ENCODE assay signal across 19 cellular contexts in the genomic region with DNA sequence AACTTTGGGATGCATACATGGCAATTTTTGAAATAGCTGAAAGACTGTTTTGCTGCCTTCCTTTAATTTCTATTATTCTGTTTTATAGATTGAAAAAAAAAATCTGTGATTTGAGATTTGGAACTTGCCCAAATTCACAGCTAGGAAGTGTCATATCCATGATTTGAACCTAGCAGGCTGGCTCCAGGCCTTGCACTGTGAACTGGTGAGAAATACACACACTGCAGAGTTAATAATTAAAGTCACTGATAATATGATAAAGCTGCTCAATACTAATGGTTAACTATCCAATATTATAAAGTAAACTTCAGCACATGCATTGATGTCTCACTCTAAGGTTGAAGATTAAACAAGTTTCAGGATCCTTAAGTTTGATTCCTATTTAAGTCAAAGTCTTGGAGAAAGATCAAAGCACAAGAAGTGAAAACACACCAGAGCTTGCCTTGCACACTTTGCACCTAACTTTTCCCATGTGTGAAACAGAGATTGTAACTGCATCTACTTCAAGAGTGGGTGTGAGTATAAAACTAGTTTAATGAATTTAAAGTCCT.
"Had no signal": no experiment of that assay in that cellular context is flagged by ENCODE, and none has a peak within 500 bp of the region (broad histone marks: within the 10 kb centered on the region; RNA-seq: fewer than 3 reads in every experiment).

No MANE protein-coding gene starts in this region.

- FAIRE-seq: colon had no signal

- H3K27me3 ChIP-seq: esophagus muscularis mucosa, gastrocnemius medialis, heart right ventricle, neutrophil, right atrium auricular region, transverse colon had no signal

- H3K4me1 Mint-ChIP-seq: naive thymus-derived CD4-positive, alpha-beta T cell had no signal

- H3K4me3 Mint-ChIP-seq: dendritic cell treated with granulocyte-macrophage colony-stimulating factor and Interleukin-4, amounts not matched to agents 40 ng/mL and 50 ng/mL, for 4 days; effector memory CD8-positive, alpha-beta T cell; naive thymus-derived CD4-positive, alpha-beta T cell had no signal

- ATAC-seq: effector memory CD8-positive, alpha-beta T cell; gastrocnemius medialis; heart right ventricle; naive thymus-derived CD4-positive, alpha-beta T cell; stimulated activated naive CD8-positive, alpha-beta T cell treated with anti-CD3 and anti-CD28 coated beads, Interleukin-15, Interleukin-2, amounts not matched to agents 100 U/mL and 50 U/mL, for 24 hours had no signal

- H3K4me3 ChIP-seq: esophagus muscularis mucosa, gastrocnemius medialis, heart right ventricle, left ventricle myocardium inferior, right atrium auricular region, smooth muscle cell, thoracic aorta, transverse colon had no signal

- H3K27ac Mint-ChIP-seq: dendritic cell treated with granulocyte-macrophage colony-stimulating factor and Interleukin-4, amounts not matched to agents 40 ng/mL and 50 ng/mL, for 4 days; effector memory CD8-positive, alpha-beta T cell; naive thymus-derived CD4-positive, alpha-beta T cell had no signal

- H3K9me3 ChIP-seq: esophagus muscularis mucosa, gastrocnemius medialis, neutrophil, right atrium auricular region, thoracic aorta, transverse colon had no signal

- H3K9me3 Mint-ChIP-seq: effector memory CD8-positive, alpha-beta T cell had no signal

- DNase-seq: effector memory CD8-positive, alpha-beta T cell; gastrocnemius medialis; heart right ventricle; islet precursor cell; left ventricle myocardium inferior; mesendoderm; naive thymus-derived CD4-positive, alpha-beta T cell; posterior cingulate gyrus; stimulated activated CD4-positive, alpha-beta T cell treated with anti-CD3 and anti-CD28 coated beads, Interleukin-2, amount 100 ng/mL, for 48 hours; stimulated activated naive CD8-positive, alpha-beta T cell treated with anti-CD3 and anti-CD28 coated beads, Interleukin-15, Interleukin-2, amounts not matched to agents 100 U/mL and 50 U/mL, for 24 hours; transverse colon had no signal

- H3K27ac ChIP-seq: epithelial cell of prostate, esophagus muscularis mucosa, gastrocnemius medialis, heart right ventricle, left ventricle myocardium inferior, neutrophil, right atrium auricular region, thoracic aorta, transverse colon had no signal

- H3K4me2 ChIP-seq: smooth muscle cell had no signal

- H3K4me1 ChIP-seq: gastrocnemius medialis, heart right ventricle, left ventricle myocardium inferior, right atrium auricular region, transverse colon had no signal

- H3K27me3 Mint-ChIP-seq: dendritic cell treated with granulocyte-macrophage colony-stimulating factor and Interleukin-4, amounts not matched to agents 40 ng/mL and 50 ng/mL, for 4 days; effector memory CD8-positive, alpha-beta T cell; naive thymus-derived CD4-positive, alpha-beta T cell had no signal

- H3K36me3 ChIP-seq: esophagus muscularis mucosa, gastrocnemius medialis, heart right ventricle, left ventricle myocardium inferior, neutrophil, right atrium auricular region, thoracic aorta, transverse colon had no signal
